In the genomic region with DNA sequence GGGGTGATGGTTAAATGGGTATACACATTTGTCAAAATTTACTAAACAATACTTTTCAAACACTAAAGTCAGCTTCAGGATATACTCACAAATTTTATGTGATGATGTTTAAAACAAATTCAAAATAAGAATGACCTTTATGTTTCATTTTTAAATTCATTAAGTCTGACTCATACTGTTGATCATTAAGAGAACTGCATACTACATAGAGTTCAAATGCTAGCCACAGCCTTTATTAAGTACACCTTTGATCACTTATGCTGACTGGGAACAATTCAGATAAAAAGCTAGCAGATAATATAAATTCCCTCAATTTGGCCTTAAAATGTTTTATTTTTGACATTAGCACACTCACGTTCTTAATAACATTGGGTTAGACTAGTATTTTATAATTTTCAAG, we compare ENCODE assay signal across 33 cellular contexts. TPM values are rescaled to one million over a fixed set of nuclear protein-coding genes. Genes with fewer than 3 reads are reported as not detected.
"Had no signal": no experiment of that assay in that cellular context is flagged by ENCODE, and none has a peak within 500 bp of the region (broad histone marks: within the 10 kb centered on the region; RNA-seq: fewer than 3 reads in every experiment).

No MANE protein-coding gene starts in this region.

- H3K4me3 ChIP-seq: MG63, PC-9, SJCRH30, SK-N-MC had no signal

- H3K4me3 Mint-ChIP-seq: activated CD8-positive, alpha-beta T cell treated with anti-CD3 and anti-CD28 coated beads, Interleukin-2, amount 10 ng/mL, durations not matched to agents 7 days and 5 days; activated naive CD4-positive, alpha-beta T cell treated with anti-CD3 and anti-CD28 coated beads, Interleukin-2, amount 10 ng/mL, durations not matched to agents 7 days and 5 days; activated naive CD8-positive, alpha-beta T cell; activated T-cell treated with anti-CD3 and anti-CD28 coated beads, Interleukin-2, amount 50 U/mL, for 24 hours; activated T-helper 1 cell treated with anti-CD3 and anti-CD28 coated beads, Interleukin-12 subunit alpha, Interleukin-12 subunit beta, Interleukin-2, Interleukin-4 antibody, amounts not matched to agents 30 ng/mL and 10 ng/mL and 1 ng/mL, durations not matched to agents 14 hours and 24 hours and 36 hours; brain had no signal

- H3K4me1 Mint-ChIP-seq: brain had no signal

- H3K4me1 ChIP-seq: SJCRH30 had no signal

- H3K27ac Mint-ChIP-seq: activated CD8-positive, alpha-beta T cell treated with anti-CD3 and anti-CD28 coated beads, Interleukin-2, amount 10 ng/mL, durations not matched to agents 7 days and 5 days; activated naive CD4-positive, alpha-beta T cell treated with anti-CD3 and anti-CD28 coated beads, Interleukin-2, amount 10 ng/mL, durations not matched to agents 7 days and 5 days; activated naive CD8-positive, alpha-beta T cell; activated T-cell treated with anti-CD3 and anti-CD28 coated beads, Interleukin-2, amount 50 U/mL, for 24 hours; activated T-helper 1 cell treated with anti-CD3 and anti-CD28 coated beads, Interleukin-12 subunit alpha, Interleukin-12 subunit beta, Interleukin-2, Interleukin-4 antibody, amounts not matched to agents 30 ng/mL and 10 ng/mL and 1 ng/mL, durations not matched to agents 14 hours and 24 hours and 36 hours; brain had no signal

- FAIRE-seq: bronchial epithelial cell had no signal

- ATAC-seq: activated CD8-positive, alpha-beta T cell treated with anti-CD3 and anti-CD28 coated beads, Interleukin-2, amount 10 ng/mL, durations not matched to agents 7 days and 5 days had no signal

- H3K27me3 ChIP-seq: MG63, SJCRH30 had no signal

- H3K9me3 ChIP-seq: SJCRH30 had no signal

- H3K27ac ChIP-seq: PC-9, SJCRH30, SK-N-MC, WERI-Rb-1 had no signal

- DNase-seq: activated CD4-positive, alpha-beta T cell treated with anti-CD3 and anti-CD28 coated beads for 1 hour; activated CD4-positive, alpha-beta T cell treated with anti-CD3 and anti-CD28 coated beads for 48 hours; activated CD4-positive, alpha-beta T cell treated with anti-CD3 and anti-CD28 coated beads, Interleukin-2, amount 50 U/mL, for 48 hours; activated CD4-positive, CD25-positive, alpha-beta regulatory T cell; activated CD8-positive, alpha-beta T cell treated with anti-CD3 and anti-CD28 coated beads, Interleukin-2, amount 10 ng/mL, durations not matched to agents 7 days and 5 days; activated effector memory CD4-positive, alpha-beta T cell treated with Interleukin-2 at 50 U/mL for 16 hours; activated naive CD4-positive, alpha-beta T cell treated with anti-CD3 and anti-CD28 coated beads, Interleukin-2, amount 10 ng/mL, durations not matched to agents 7 days and 5 days; activated T-cell treated with anti-CD3 and anti-CD28 coated beads, Interleukin-2, amount 50 U/mL, for 24 hours; amygdala; caudate nucleus; cerebellar nuclear complex; KBM-7; MG63; NCI-H1048; NCI-H1436 treated with DMSO at 0.1 percent for 48 hours; NCI-H1694 treated with DMSO at 0.1 percent for 48 hours; NCI-H2029; NCI-H345; NCI-H524 treated with DMSO at 0.1 percent for 48 hours; NK-92 treated with Interleukin-12 subunit alpha and Interleukin-12 subunit beta, amount 100 ng/mL, for 24 hours; PC-9; SHP77; SJCRH30; T1000; WERI-Rb-1 had no signal

- H3K27me3 Mint-ChIP-seq: activated naive CD4-positive, alpha-beta T cell treated with anti-CD3 and anti-CD28 coated beads, Interleukin-2, amount 10 ng/mL, durations not matched to agents 7 days and 5 days; activated naive CD8-positive, alpha-beta T cell; activated T-cell treated with anti-CD3 and anti-CD28 coated beads, Interleukin-2, amount 50 U/mL, for 24 hours; brain had no signal

RNA-seq across cellular contexts. Expression of a gene that starts 26.5 kb away (rescaled TPM):
- total RNA-seq: activated CD8-positive, alpha-beta T cell treated with anti-CD3 and anti-CD28 coated beads, Interleukin-2, amount 10 ng/mL, durations not matched to agents 7 days and 5 days; activated T-helper 1 cell treated with anti-CD3 and anti-CD28 coated beads, Interleukin-12 subunit alpha, Interleukin-12 subunit beta, Interleukin-2, Interleukin-4 antibody, amounts not matched to agents 30 ng/mL and 10 ng/mL and 1 ng/mL, durations not matched to agents 14 hours and 24 hours and 36 hours; bronchial epithelial cell; NCI-H460; PC-9; SJCRH30; T-helper 1 cell treated with Interleukin-12 subunit alpha and Interleukin-12 subunit beta and Interleukin-4 antibody, amounts not matched to agents 30 ng/mL and 1 ng/mL, for 36 hours; T-helper 2 cell treated with Interferon-gamma antibody and Interleukin-4, amounts not matched to agents 100 ng/mL and 5 ng/mL, for 36 hours had no signal
